In the genomic region with DNA sequence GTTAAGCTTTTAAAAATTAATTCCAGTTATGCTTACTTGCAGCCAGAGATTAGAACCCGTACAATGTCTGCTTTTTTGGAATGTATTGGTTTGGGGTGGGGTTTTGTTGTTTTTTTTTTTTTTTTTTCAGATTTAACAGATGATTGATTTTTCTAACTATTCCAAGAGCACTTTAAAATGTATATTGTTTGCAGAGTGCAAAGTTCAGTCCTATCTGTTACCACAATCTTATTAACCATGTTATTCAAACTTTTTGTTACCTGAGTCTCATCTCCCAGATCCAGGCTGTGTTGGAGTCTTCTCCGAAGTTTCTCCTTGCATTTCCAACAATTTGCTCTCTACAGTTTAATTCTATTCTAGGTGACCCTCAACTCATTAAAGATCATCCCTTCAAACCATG, we compare ENCODE assay signal across 29 cellular contexts.
DNase-seq lines count a peak whose midpoint lies in the region; ATAC-seq, FAIRE-seq and TF ChIP-seq lines count a peak whose summit lies in the region.
"Had no signal": no experiment of that assay in that cellular context is flagged by ENCODE, and none has a peak within 500 bp of the region (broad histone marks: within the 10 kb centered on the region; RNA-seq: fewer than 3 reads in every experiment).

No MANE protein-coding gene starts in this region.

- H3K27ac Mint-ChIP-seq in progenitor cell of endocrine pancreas: peak overlapping the region; percentile 76
- H3K27ac Mint-ChIP-seq: HFFc6 had no signal

- H3K36me3 ChIP-seq in body of pancreas (replicated peaks in 1 of 2; ENCODE audit: insufficient read depth in 1 of 2, low read depth in 2 of 2) (no peaks in the 10 kb centered on the region), HepG2 (replicated peaks in 1 of 2; ENCODE audit: control insufficient read depth in 1 of 2, insufficient read depth in 2 of 2, low read length in 2 of 2) (no peaks in the 10 kb centered on the region; a peak in 1 of 5 replicates), thyroid gland (no peaks in the 10 kb centered on the region)
- H3K36me3 ChIP-seq: HAP-1, MG63 had no signal

- TF ChIP-seq CTCF in 22Rv1 (IDR thresholded peaks at IDR 0.05) (no peak), body of pancreas (IDR thresholded peaks at IDR 0.05) (no peak), HepG2 (CRISPR knock-in tag; IDR thresholded peaks at IDR 0.05) (no peak), progenitor cell of endocrine pancreas (IDR thresholded peaks at IDR 0.05; ENCODE audit: unreplicated experiment) (no peak), thyroid gland (IDR thresholded peaks at IDR 0.05) (no peak)

- peak overlapping the region; percentile 28 for H3K4me3 Mint-ChIP-seq in progenitor cell of endocrine pancreas (ENCODE audit: low read depth)
- H3K4me3 Mint-ChIP-seq: HFFc6 had no signal

- H3K9me3 ChIP-seq in body of pancreas (no peaks in the 10 kb centered on the region), HepG2 (ENCODE audit: low read length) (no peaks in the 10 kb centered on the region), thyroid gland (no peaks in the 10 kb centered on the region)
- H3K9me3 ChIP-seq: HAP-1, MG63 had no signal

- H3K36me3 Mint-ChIP-seq in progenitor cell of endocrine pancreas (ENCODE audit: insufficient read depth): peaks cover 1% of the 10 kb centered on the region

- no peak overlapping the region for H2AFZ ChIP-seq in HepG2 (ENCODE audit: low read length)

- H3K4me2 ChIP-seq in HepG2 (ENCODE audit: low read depth, low read length): peak overlapping the region; percentile 36

- H3K4me3 ChIP-seq in body of pancreas (no peak overlapping the region), HepG2 (replicated peaks in 1 of 3; ENCODE audit: insufficient read depth in 1 of 3, low read depth in 2 of 3, low read length in 3 of 3) (no peak overlapping the region), thyroid gland (replicated peaks in 1 of 3) (no peak overlapping the region)
- H3K4me3 ChIP-seq: GM12878, HAP-1, MG63 had no signal

- CTCF ChIA-PET in HepG2 (lab: Yijun Ruan, JAX; ENCODE audit: low intra/inter-chr PET ratio, low total read pairs): no interaction called here

- H3K27ac ChIP-seq in 22Rv1: peak overlapping the region; percentile 8; the same call in 1 of the 2 replicates
- peak overlapping the region; percentile 48 to 96 (median 92) for H3K27ac ChIP-seq in body of pancreas
- H3K27ac ChIP-seq in HepG2 (ENCODE audit: extremely low read length, insufficient read depth, low read length): peak overlapping the region; percentile 56
- no peak overlapping the region for H3K27ac ChIP-seq in thyroid gland

- TF ChIP-seq POLR2A in body of pancreas (IDR thresholded peaks at IDR 0.05) (no peak), HepG2 (IDR thresholded peaks at IDR 0.05; ENCODE audit: insufficient read depth in 1 of 2, low read depth in 2 of 2, low read length in 2 of 2) (no peak), thyroid gland (IDR thresholded peaks at IDR 0.05) (no peak)

- in situ Hi-C loops in HepG2 (cut with HindIII; ENCODE audit: extremely low pct_ligation_motif_present, low pct_unique_long_range_greater_than_20kb) (no loop called here), KBM-7 (cut with MboI; ENCODE audit: low pct_unique_long_range_greater_than_20kb, low sequenced_read_pairs) (no loop called here)

- no peak for DNase-seq in body of pancreas
- DNase-seq in HepG2 (ENCODE audit: low spot score): peak; percentile 49
- no peak for DNase-seq in progenitor cell of endocrine pancreas (ENCODE audit: low spot score, unreplicated experiment)
- DNase-seq in NCI-H146 treated with DMSO at 0.1 percent for 48 hours (lab: John Stamatoyannopoulos, UW; ENCODE audit: unreplicated experiment): no peak
- DNase-seq in thyroid gland: no peak
- DNase-seq in KBM-7: no peak
- DNase-seq: DMS 273 treated with DMSO at 0.1 percent for 48 hours; DMS79; EL; GDM1; GOT3; HFFc6; KG1; MG63; NCI-H1105 treated with DMSO at 0.1 percent for 48 hours; NCI-H1694; NCI-H2029 treated with DMSO at 0.1 percent for 48 hours; NCI-H446 treated with DMSO at 0.1 percent for 48 hours; NCI-H526; NCI-H82; NK-92 treated with Interleukin-12 subunit alpha and Interleukin-12 subunit beta, amount 100 ng/mL, for 24 hours; PC-3; Right ventricle myocardium superior; RPMI8226 had no signal

- no peak overlapping the region for H3K9ac ChIP-seq in HepG2 (ENCODE audit: insufficient read depth, low read depth, low read length)

- H3K4me1 Mint-ChIP-seq in progenitor cell of endocrine pancreas (ENCODE audit: low read depth): peaks cover 31% of the 10 kb centered on the region

- peaks cover 31% of the 10 kb centered on the region for H3K79me2 ChIP-seq in HepG2 (ENCODE audit: insufficient read depth, low read length)

- no peak for FAIRE-seq in HepG2 (lab: Jason Lieb, UNC)
- FAIRE-seq: GM12878, HTR-8/SVneo had no signal

- H4K20me1 ChIP-seq in HepG2 (ENCODE audit: insufficient read depth, low read length): peaks cover 11% of the 10 kb centered on the region; the same call in 1 of the 2 replicates

- no peaks in the 10 kb centered on the region for H3K27me3 Mint-ChIP-seq in progenitor cell of endocrine pancreas

- POLR2A ChIA-PET in HepG2 (lab: Yijun Ruan, JAX): no interaction called here

- intact Hi-C loops in body of pancreas (cut with DNase I) (no loop called here), HepG2 (cut with micrococcal nuclease; ENCODE audit: unreplicated experiment) (no loop called here), thyroid gland (cut with DNase I) (no loop called here)

- H3K9me3 Mint-ChIP-seq in progenitor cell of endocrine pancreas (ENCODE audit: low read depth): peaks cover 3% of the 10 kb centered on the region
- H3K9me3 Mint-ChIP-seq: HFFc6 had no signal

- TF ChIP-seq EP300 in HepG2 (IDR thresholded peaks at IDR 0.05; ENCODE audit: low read depth in 2 of 2, low read length in 2 of 2): 0 out of 4 replicates have a peak, but pooled peaks of 1 of the 2 experiments have one; percentile 11
- no peak for TF ChIP-seq EP300 in HepG2 (CRISPR knock-in tag; IDR thresholded peaks at IDR 0.05; ENCODE audit: borderline replicate concordance)

- 10 to 12% methylated on average over 2 of the region's 2 CpGs for WGBS in body of pancreas, 2 donors
- WGBS in HepG2 (ENCODE audit: low lambda C conversion rate): 30% methylated on average over 2 of the region's 2 CpGs
- 96 to 98% methylated on average over 2 of the region's 2 CpGs for WGBS in thyroid gland, 2 donors

- no peak for TF ChIP-seq RAD21 in HepG2 (CRISPR knock-in tag; IDR thresholded peaks at IDR 0.05)

- H3K27me3 ChIP-seq in body of pancreas (no peaks in the 10 kb centered on the region), HepG2 (ENCODE audit: control insufficient read depth in 1 of 2, insufficient read depth in 2 of 2, low read length in 2 of 2) (no peaks in the 10 kb centered on the region), thyroid gland (no peaks in the 10 kb centered on the region)
- H3K27me3 ChIP-seq: MG63 had no signal

- ATAC-seq in body of pancreas (no peak), HepG2 (no peak), GM18517 (IDR thresholded peaks at IDR 0.05; ENCODE audit: unreplicated experiment) (no peak)
- ATAC-seq: GM12878, PC-3 had no signal

- BruUV-seq in HepG2 (replicated peaks; lab: Mats Ljungman, UMichigan): no TSS peak

- H3K4me1 ChIP-seq in body of pancreas: peaks cover 96% of the 10 kb centered on the region
- peaks cover 62% of the 10 kb centered on the region for H3K4me1 ChIP-seq in HepG2 (ENCODE audit: insufficient read depth, low read length)
- peaks cover 6 to 8% of the 10 kb centered on the region in 2 donors for H3K4me1 ChIP-seq in thyroid gland

TF ChIP-seq in HepG2, 621 proteins besides CTCF, POLR2A, EP300 and RAD21 (continues in another document):
- no peak for TF ChIP-seq ZMYM3 (CRISPR knock-in tag; IDR thresholded peaks at IDR 0.05)
- no peak for TF ChIP-seq ZFY (CRISPR knock-in tag; IDR thresholded peaks at IDR 0.05)
- no peak for TF ChIP-seq ZNF761 (CRISPR knock-in tag; conservative IDR thresholded peaks at IDR 0.05)
- no peak for TF ChIP-seq PAF1 (CRISPR knock-in tag; IDR thresholded peaks at IDR 0.05)
- peak; percentile 57; the same call in 1 of the 2 replicates for TF ChIP-seq NCOR1 (IDR thresholded peaks at IDR 0.05; ENCODE audit: borderline replicate concordance, low read length)
- no peak for TF ChIP-seq AKAP8 (CRISPR knock-in tag; IDR thresholded peaks at IDR 0.05)
- no peak; the same call in 1 of the 2 replicates for TF ChIP-seq SOX5 (CRISPR knock-in tag; IDR thresholded peaks at IDR 0.05; ENCODE audit: borderline replicate concordance)
- TF ChIP-seq FOXA3 (CRISPR knock-in tag; IDR thresholded peaks at IDR 0.05): no peak
- no peak for TF ChIP-seq ZC3H13 (CRISPR knock-in tag; IDR thresholded peaks at IDR 0.05)
- TF ChIP-seq HDAC6 (IDR thresholded peaks at IDR 0.05; ENCODE audit: low read depth, low read length): no peak
- TF ChIP-seq, protein P1, sequence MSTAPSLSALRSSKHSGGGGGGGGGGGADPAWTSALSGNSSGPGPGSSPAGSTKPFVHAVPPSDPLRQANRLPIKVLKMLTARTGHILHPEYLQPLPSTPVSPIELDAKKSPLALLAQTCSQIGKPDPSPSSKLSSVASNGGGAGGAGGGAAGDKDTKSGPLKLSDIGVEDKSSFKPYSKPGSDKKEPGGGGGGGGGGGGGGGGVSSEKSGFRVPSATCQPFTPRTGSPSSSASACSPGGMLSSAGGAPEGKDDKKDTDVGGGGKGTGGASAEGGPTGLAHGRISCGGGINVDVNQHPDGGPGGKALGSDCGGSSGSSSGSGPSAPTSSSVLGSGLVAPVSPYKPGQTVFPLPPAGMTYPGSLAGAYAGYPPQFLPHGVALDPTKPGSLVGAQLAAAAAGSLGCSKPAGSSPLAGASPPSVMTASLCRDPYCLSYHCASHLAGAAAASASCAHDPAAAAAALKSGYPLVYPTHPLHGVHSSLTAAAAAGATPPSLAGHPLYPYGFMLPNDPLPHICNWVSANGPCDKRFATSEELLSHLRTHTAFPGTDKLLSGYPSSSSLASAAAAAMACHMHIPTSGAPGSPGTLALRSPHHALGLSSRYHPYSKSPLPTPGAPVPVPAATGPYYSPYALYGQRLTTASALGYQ (CRISPR knock-in tag; IDR thresholded peaks at IDR 0.05): 0 out of 2 replicates have a peak, but pooled peaks have one; percentile 31
- no peak for TF ChIP-seq SOX13 (IDR thresholded peaks at IDR 0.05)
- TF ChIP-seq SOX13 (CRISPR knock-in tag; conservative IDR thresholded peaks at IDR 0.05 in 1 of 2, IDR thresholded peaks at IDR 0.05 in 1 of 2): peak in 1 of 2 experiments; percentile 18; a peak in 1 of 4 replicates
- no peak for TF ChIP-seq ZFP90 (CRISPR knock-in tag; IDR thresholded peaks at IDR 0.05; ENCODE audit: borderline replicate concordance)
- no peak for TF ChIP-seq SP140L (CRISPR knock-in tag; IDR thresholded peaks at IDR 0.05; ENCODE audit: borderline replicate concordance)
- TF ChIP-seq, protein P2, sequence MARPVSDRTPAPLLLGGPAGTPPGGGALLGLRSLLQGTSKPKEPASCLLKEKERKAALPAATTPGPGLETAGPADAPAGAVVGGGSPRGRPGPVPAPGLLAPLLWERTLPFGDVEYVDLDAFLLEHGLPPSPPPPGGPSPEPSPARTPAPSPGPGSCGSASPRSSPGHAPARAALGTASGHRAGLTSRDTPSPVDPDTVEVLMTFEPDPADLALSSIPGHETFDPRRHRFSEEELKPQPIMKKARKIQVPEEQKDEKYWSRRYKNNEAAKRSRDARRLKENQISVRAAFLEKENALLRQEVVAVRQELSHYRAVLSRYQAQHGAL (CRISPR knock-in tag; IDR thresholded peaks at IDR 0.05; ENCODE audit: not compliant biosample characterization): no peak

Comparison
In these comparisons a context has a peak if more than half of its experiments do, and no peak if none do; other contexts are left out.
1. H3K27ac ChIP-seq: peak in 22Rv1 (single experiment), body of pancreas (4 of 4) and HepG2 (single experiment); none in thyroid gland (0 of 3).